In the genomic region with DNA sequence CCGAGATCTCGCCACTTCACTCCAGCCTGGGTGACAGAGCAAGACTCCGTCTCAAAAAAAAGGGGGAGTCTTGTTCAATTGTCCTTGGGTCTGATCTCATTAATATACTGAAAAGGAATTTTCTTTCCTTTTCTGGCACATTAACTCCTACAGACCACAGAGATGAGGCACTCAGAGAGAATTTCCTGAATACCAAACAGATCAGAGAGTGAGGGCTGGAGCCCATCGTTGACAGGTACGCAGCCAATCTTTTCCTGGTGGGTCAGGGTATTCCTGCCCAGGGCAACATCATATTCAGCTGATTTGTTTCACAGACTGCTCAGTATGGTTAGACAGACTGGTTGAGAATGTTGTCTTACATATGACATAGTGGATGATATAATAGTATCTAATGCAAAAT, we compare ENCODE assay signal across 17 cellular contexts.
DNase-seq lines count a peak whose midpoint lies in the region; ATAC-seq and TF ChIP-seq lines count a peak whose summit lies in the region.
"Had no signal": no experiment of that assay in that cellular context is flagged by ENCODE, and none has a peak within 500 bp of the region (broad histone marks: within the 10 kb centered on the region; RNA-seq: fewer than 3 reads in every experiment).

No MANE protein-coding gene starts in this region.

- H3K27me3 ChIP-seq in RWPE2 (ENCODE audit: insufficient read depth, poor library complexity, severe bottlenecking) = no peaks in the 10 kb centered on the region
- H3K27me3 ChIP-seq: tibial nerve had no signal

- ATAC-seq in RWPE2 (ENCODE audit: low read depth) (peak; percentile 67), GM18511 (IDR thresholded peaks at IDR 0.05; ENCODE audit: unreplicated experiment) (no peak), HG03108 (IDR thresholded peaks at IDR 0.05; ENCODE audit: unreplicated experiment) (no peak)
- ATAC-seq: stimulated activated memory B cell treated with anti-CD40 and anti-IgM and Interleukin-4, amounts not matched to agents 10 μg/mL and 1 μg/mL and 100 μg/mL, for 72 hours had no signal

- H3K9me3 ChIP-seq in RWPE2 (ENCODE audit: severe bottlenecking) = no peaks in the 10 kb centered on the region
- H3K9me3 ChIP-seq: tibial nerve had no signal

- DNase-seq in ELR (ENCODE audit: low read depth) (peak; percentile 88), RWPE2 (ENCODE audit: low spot score) (no peak), dermis blood vessel endothelial cell (peak; percentile 64), renal cortical epithelial cell (ENCODE audit: low read depth) (peak; percentile 93), NCI-H2227 (lab: John Stamatoyannopoulos, UW; ENCODE audit: unreplicated experiment) (no peak)
- DNase-seq: activated CD4-positive, alpha-beta T cell treated with anti-CD3 and anti-CD28 coated beads for 4 hours; activated CD8-positive, alpha-beta memory T cell treated with anti-CD3 and anti-CD28 coated beads, Interleukin-2, amount 50 U/mL, for 4 hours; activated naive CD4-positive, alpha-beta T cell; DMS79; NCI-H2029 treated with DMSO at 0.1 percent for 48 hours; NCI-H524; stimulated activated CD4-positive, alpha-beta T cell treated with anti-CD3 and anti-CD28 coated beads, Interleukin-12 subunit alpha, Interleukin-12 subunit beta, amount 100 ng/mL, for 4 hours; T-helper 9 cell had no signal

- peak overlapping the region; percentile 50 for H3K27ac ChIP-seq in RWPE2 (ENCODE audit: poor library complexity, severe bottlenecking)

- H3K36me3 ChIP-seq in RWPE2 (ENCODE audit: low read depth) = no peaks in the 10 kb centered on the region
- H3K36me3 ChIP-seq: tibial nerve had no signal

- no peak overlapping the region for H3K4me3 ChIP-seq in RWPE2 (ENCODE audit: severe bottlenecking)
- H3K4me3 ChIP-seq: tibial nerve had no signal

- no peak for TF ChIP-seq CTCF in RWPE2 (IDR thresholded peaks at IDR 0.05; ENCODE audit: poor library complexity, severe bottlenecking)

- H3K4me1 ChIP-seq in RWPE2 (ENCODE audit: insufficient read depth, poor library complexity, severe bottlenecking) = peaks cover 25% of the 10 kb centered on the region

Comparison
In these comparisons a context has a peak if more than half of its experiments do, and no peak if none do; other contexts are left out.
1. DNase-seq: peak in ELR (single experiment), dermis blood vessel endothelial cell (single experiment) and renal cortical epithelial cell (single experiment); none in RWPE2 (single experiment) and NCI-H2227 (single experiment).